In the genomic region with DNA sequence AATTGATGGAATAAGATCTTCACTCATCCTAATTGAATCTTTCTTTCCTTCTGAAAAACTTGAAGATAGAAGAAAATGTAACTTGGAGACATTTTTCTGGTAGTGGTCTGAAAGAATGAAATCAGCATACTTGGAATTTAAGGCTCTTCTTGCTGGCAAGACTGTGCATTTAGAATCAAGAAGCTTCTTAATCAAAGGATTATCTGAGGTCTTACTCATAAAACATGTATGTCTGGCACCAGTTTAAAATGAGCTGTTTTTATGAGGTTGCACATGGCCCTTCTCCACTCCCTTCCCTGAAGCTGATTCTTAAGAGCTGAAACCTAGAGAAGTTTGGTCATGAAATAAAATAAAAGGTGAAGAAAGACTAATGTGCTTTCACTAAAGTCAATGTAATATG, we compare ENCODE assay signal across 21 cellular contexts.
DNase-seq lines count a peak whose midpoint lies in the region; ATAC-seq, FAIRE-seq and TF ChIP-seq lines count a peak whose summit lies in the region.
"Had no signal": no experiment of that assay in that cellular context is flagged by ENCODE, and none has a peak within 500 bp of the region (broad histone marks: within the 10 kb centered on the region; RNA-seq: fewer than 3 reads in every experiment).

No MANE protein-coding gene starts in this region.

- H3K79me2 ChIP-seq in astrocyte (ENCODE audit: insufficient read depth, low read length), result peaks cover 15% of the 10 kb centered on the region

- H2AFZ ChIP-seq in astrocyte (ENCODE audit: low read depth, low read length), result no peak overlapping the region

- no peak for ATAC-seq in HG03025 (IDR thresholded peaks at IDR 0.05; ENCODE audit: low FRiP score, unreplicated experiment)
- ATAC-seq: activated naive CD8-positive, alpha-beta T cell treated with anti-CD3 and anti-CD28 coated beads, Interleukin-2, amount 50 U/mL, for 24 hours; GM12878; HepG2 had no signal

- CTCF ChIA-PET in AG04450 (lab: Charles Lee), result interaction anchor here (1.6 kb wide), 1 partner anchor 78 kb away, joined by 4 read pairs; no protein-coding TSS in a partner anchor

- H3K27me3 ChIP-seq in AG04450 (ENCODE audit: control insufficient read depth, insufficient read depth, low read length) (no peaks in the 10 kb centered on the region), astrocyte (ENCODE audit: insufficient read depth, low read length) (no peaks in the 10 kb centered on the region)
- H3K27me3 ChIP-seq: Peyer's patch, thyroid gland had no signal

- peaks cover 11% of the 10 kb centered on the region for H3K4me1 ChIP-seq in astrocyte (ENCODE audit: insufficient read depth, low read length)
- H3K4me1 ChIP-seq: Peyer's patch had no signal

- H3K4me3 ChIP-seq in AG04450 (ENCODE audit: low read depth, low read length), result no peak overlapping the region
- no peak overlapping the region for H3K4me3 ChIP-seq in astrocyte (ENCODE audit: insufficient read depth, low read depth, low read length)
- no peak overlapping the region for H3K4me3 ChIP-seq in foreskin fibroblast (ENCODE audit: low read depth in 1 of 2, low read length in 2 of 2)
- H3K4me3 ChIP-seq: GM12878, Peyer's patch, psoas muscle, thyroid gland had no signal

- peak; percentile 93 for FAIRE-seq in astrocyte (lab: Jason Lieb, UNC)
- FAIRE-seq: GM12878, HepG2, kidney had no signal

- peaks cover 3% of the 10 kb centered on the region for H4K20me1 ChIP-seq in astrocyte (ENCODE audit: insufficient read depth, low read length)

- H3K4me1 Mint-ChIP-seq in astrocyte (ENCODE audit: low read depth, unreplicated experiment), result peaks cover 12% of the 10 kb centered on the region
- H3K4me1 Mint-ChIP-seq: activated naive CD8-positive, alpha-beta T cell treated with anti-CD3 and anti-CD28 coated beads, Interleukin-2, amount 50 U/mL, for 24 hours; B cell had no signal

- no peak overlapping the region for H3K9ac ChIP-seq in astrocyte (ENCODE audit: low read length)

- DNase-seq in AG04450 (ENCODE audit: low read depth, low spot score), result peak; percentile 45
- DNase-seq in HT1080 (ENCODE audit: low read depth), result peak; percentile 26
- DNase-seq in astrocyte (ENCODE audit: low read depth), result peak; percentile 91
- peak; percentile 46 to 77 for DNase-seq in foreskin fibroblast
- DNase-seq in activated naive CD4-positive, alpha-beta T cell treated with anti-CD3 and anti-CD28 coated beads, Interleukin-2, amount 50 U/mL, for 16 hours, result no peak
- DNase-seq in NCI-H446 (lab: John Stamatoyannopoulos, UW), result no peak
- DNase-seq in mucosa of gallbladder (ENCODE audit: low spot score), result no peak
- DNase-seq: activated naive CD8-positive, alpha-beta T cell treated with anti-CD3 and anti-CD28 coated beads, Interleukin-2, amount 50 U/mL, for 24 hours; dermis blood vessel endothelial cell; kidney; NCI-H1436 treated with DMSO at 0.1 percent for 48 hours; NCI-H524 treated with DMSO at 0.1 percent for 48 hours; Peyer's patch; psoas muscle; stimulated activated CD4-positive, alpha-beta T cell treated with anti-CD3 and anti-CD28 coated beads, Interleukin-1b, Interleukin-23, amount 100 ng/mL, for 48 hours; stimulated activated CD8-positive, alpha-beta memory T cell treated with anti-CD3 and anti-CD28 coated beads, Interleukin-4, amount 100 ng/mL, for 48 hours; thyroid gland had no signal

- TF ChIP-seq CTCF in AG04450 (IDR thresholded peaks at IDR 0.05; ENCODE audit: low read depth, low read length), result no peak
- TF ChIP-seq CTCF in astrocyte (IDR thresholded peaks at IDR 0.05; ENCODE audit: insufficient read depth, low read depth, low read length), result no peak
- no peak for TF ChIP-seq CTCF in foreskin fibroblast (IDR thresholded peaks at IDR 0.05; ENCODE audit: low read depth, low read length)

- peaks cover 4% of the 10 kb centered on the region for H3K36me3 Mint-ChIP-seq in astrocyte (ENCODE audit: low read depth, unreplicated experiment)

- no peak overlapping the region for H3K4me3 Mint-ChIP-seq in astrocyte (ENCODE audit: unreplicated experiment)
- H3K4me3 Mint-ChIP-seq: activated naive CD8-positive, alpha-beta T cell treated with anti-CD3 and anti-CD28 coated beads, Interleukin-2, amount 50 U/mL, for 24 hours; B cell had no signal

- peak overlapping the region; percentile 55 for H3K27ac Mint-ChIP-seq in astrocyte (ENCODE audit: unreplicated experiment)
- H3K27ac Mint-ChIP-seq: activated naive CD8-positive, alpha-beta T cell treated with anti-CD3 and anti-CD28 coated beads, Interleukin-2, amount 50 U/mL, for 24 hours; B cell had no signal

- POLR2A ChIA-PET in AG04450 (lab: Yijun Ruan, JAX), result interaction anchor here (0.8 to 1.1 kb wide), 3 partner anchors 13 to 77 kb away, joined by 3 to 4 read pairs (median 3); no protein-coding TSS in a partner anchor

- H3K27ac ChIP-seq in AG04450 (ENCODE audit: low read depth, low read length), result no peak overlapping the region
- H3K27ac ChIP-seq in astrocyte (ENCODE audit: low read depth, low read length), result no peak overlapping the region
- H3K27ac ChIP-seq: Peyer's patch, psoas muscle, thyroid gland had no signal

- no peaks in the 10 kb centered on the region for H3K9me3 ChIP-seq in AG04450 (ENCODE audit: control insufficient read depth, insufficient read depth, low read length)
- H3K9me3 ChIP-seq in astrocyte (ENCODE audit: insufficient read depth, low read depth, low read length), result no peaks in the 10 kb centered on the region
- H3K9me3 ChIP-seq: Peyer's patch, psoas muscle, thyroid gland had no signal

- no peaks in the 10 kb centered on the region for H3K27me3 Mint-ChIP-seq in astrocyte (ENCODE audit: low read depth, unreplicated experiment)
- H3K27me3 Mint-ChIP-seq: activated naive CD8-positive, alpha-beta T cell treated with anti-CD3 and anti-CD28 coated beads, Interleukin-2, amount 50 U/mL, for 24 hours; B cell had no signal

- no peaks in the 10 kb centered on the region for H3K36me3 ChIP-seq in astrocyte (ENCODE audit: insufficient read depth, low read length)
- H3K36me3 ChIP-seq: Peyer's patch, thyroid gland had no signal

- H3K9me3 Mint-ChIP-seq in astrocyte (ENCODE audit: unreplicated experiment), result peaks cover 2% of the 10 kb centered on the region
- H3K9me3 Mint-ChIP-seq: activated naive CD8-positive, alpha-beta T cell treated with anti-CD3 and anti-CD28 coated beads, Interleukin-2, amount 50 U/mL, for 24 hours had no signal

- peak overlapping the region; percentile 24 for H3K4me2 ChIP-seq in astrocyte (ENCODE audit: low read length)

Comparison
In these comparisons a context has a peak if more than half of its experiments do, and no peak if none do; other contexts are left out.
1. DNase-seq: peak in AG04450 (single experiment), HT1080 (single experiment), astrocyte (single experiment) and foreskin fibroblast (2 of 2); none in activated naive CD4-positive, alpha-beta T cell treated with anti-CD3 and anti-CD28 coated beads, Interleukin-2, amount 50 U/mL, for 16 hours (single experiment), NCI-H446 (0 of 2) and mucosa of gallbladder (single experiment).